20 cellular contexts compared by ENCODE assay signal in the genomic region with DNA sequence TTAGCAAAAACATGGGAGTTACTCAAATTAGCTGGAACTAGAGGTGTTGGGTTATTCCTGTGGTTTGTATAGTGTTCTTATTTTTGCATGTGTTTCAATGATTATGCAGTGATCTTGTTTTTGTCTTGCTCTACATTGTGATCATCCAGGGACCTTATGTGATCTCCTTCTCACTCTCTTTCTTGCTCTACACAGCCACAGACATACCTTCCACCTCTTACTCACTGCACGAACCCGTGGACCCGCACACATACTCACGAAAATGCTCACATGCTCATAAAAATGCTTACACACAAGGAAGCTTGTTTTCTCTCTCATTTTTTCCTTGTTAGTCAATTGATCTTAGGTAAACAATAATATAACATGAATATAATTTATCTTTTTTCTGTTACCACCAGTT.
A peak's percentile ranks its signal among the peaks of the same experiment; 100 is the strongest.
DNase-seq lines count a peak whose midpoint lies in the region; ATAC-seq and TF ChIP-seq lines count a peak whose summit lies in the region.
"Had no signal": no experiment of that assay in that cellular context is flagged by ENCODE, and none has a peak within 500 bp of the region (broad histone marks: within the 10 kb centered on the region; RNA-seq: fewer than 3 reads in every experiment).

No MANE protein-coding gene starts in this region.

- no peak overlapping the region for H3K4me3 Mint-ChIP-seq in activated CD4-positive, alpha-beta memory T cell treated with anti-CD3 and anti-CD28 coated beads for 36 hours
- H3K4me3 Mint-ChIP-seq in activated CD4-positive, alpha-beta memory T cell treated with anti-CD3 and anti-CD28 coated beads, Interleukin-2, amount 10 ng/mL, durations not matched to agents 7 days and 5 days: no peak overlapping the region
- H3K4me3 Mint-ChIP-seq: CD8-positive, alpha-beta memory T cell; natural killer cell; stimulated activated naive CD8-positive, alpha-beta T cell treated with anti-CD3 and anti-CD28 coated beads, Interleukin-15, Interleukin-2, amounts not matched to agents 100 ng/mL and 50 ng/mL, for 24 hours; T-helper 1 cell treated with Interleukin-12 subunit alpha and Interleukin-12 subunit beta and Interleukin-4 antibody, amounts not matched to agents 30 μg/mL and 1 μg/mL, for 36 hours had no signal

- H3K36me3 Mint-ChIP-seq in activated CD4-positive, alpha-beta memory T cell treated with anti-CD3 and anti-CD28 coated beads for 36 hours: peaks cover 22% of the 10 kb centered on the region
- peaks cover 5% of the 10 kb centered on the region for H3K36me3 Mint-ChIP-seq in activated CD4-positive, alpha-beta memory T cell treated with anti-CD3 and anti-CD28 coated beads, Interleukin-2, amount 10 ng/mL, durations not matched to agents 7 days and 5 days (ENCODE audit: low read depth)

- intact Hi-C loops in activated CD4-positive, alpha-beta memory T cell treated with anti-CD3 and anti-CD28 coated beads for 36 hours (cut with micrococcal nuclease): no loop called here

- peak; percentile 96 for ATAC-seq in RWPE2 (ENCODE audit: low read depth)
- ATAC-seq in HG02798 (IDR thresholded peaks at IDR 0.05; ENCODE audit: poor library complexity, unreplicated experiment): no peak
- ATAC-seq: natural killer cell had no signal

- H3K36me3 ChIP-seq in RWPE2 (ENCODE audit: low read depth): no peaks in the 10 kb centered on the region
- H3K36me3 ChIP-seq: cardiac muscle cell, prostate gland had no signal

- H3K27ac ChIP-seq in RWPE2 (ENCODE audit: poor library complexity, severe bottlenecking): peak overlapping the region; percentile 29
- H3K27ac ChIP-seq: cardiac muscle cell, prostate gland had no signal

- H3K9me3 Mint-ChIP-seq in activated CD4-positive, alpha-beta memory T cell treated with anti-CD3 and anti-CD28 coated beads for 36 hours: no peaks in the 10 kb centered on the region
- peaks cover 2% of the 10 kb centered on the region for H3K9me3 Mint-ChIP-seq in activated CD4-positive, alpha-beta memory T cell treated with anti-CD3 and anti-CD28 coated beads, Interleukin-2, amount 10 ng/mL, durations not matched to agents 7 days and 5 days
- H3K9me3 Mint-ChIP-seq: CD8-positive, alpha-beta memory T cell; natural killer cell; stimulated activated naive CD8-positive, alpha-beta T cell treated with anti-CD3 and anti-CD28 coated beads, Interleukin-15, Interleukin-2, amounts not matched to agents 100 ng/mL and 50 ng/mL, for 24 hours; T-helper 1 cell treated with Interleukin-12 subunit alpha and Interleukin-12 subunit beta and Interleukin-4 antibody, amounts not matched to agents 30 μg/mL and 1 μg/mL, for 36 hours had no signal

- TF ChIP-seq CTCF in RWPE2 (IDR thresholded peaks at IDR 0.05; ENCODE audit: poor library complexity, severe bottlenecking) (no peak), epithelial cell of esophagus (IDR thresholded peaks at IDR 0.05; ENCODE audit: insufficient read depth, low read depth, low read length, missing control alignments) (no peak)

- no peak overlapping the region for H3K4me3 ChIP-seq in RWPE2 (ENCODE audit: severe bottlenecking)
- no peak overlapping the region for H3K4me3 ChIP-seq in epithelial cell of esophagus (ENCODE audit: low read length)
- H3K4me3 ChIP-seq: cardiac muscle cell, prostate gland had no signal

- no peaks in the 10 kb centered on the region for H3K27me3 ChIP-seq in RWPE2 (ENCODE audit: insufficient read depth, poor library complexity, severe bottlenecking)
- H3K27me3 ChIP-seq: cardiac muscle cell had no signal

- no peaks in the 10 kb centered on the region for H3K9me3 ChIP-seq in RWPE2 (ENCODE audit: severe bottlenecking)
- H3K9me3 ChIP-seq: prostate gland had no signal

- CTCF ChIA-PET in activated CD4-positive, alpha-beta memory T cell treated with anti-CD3 and anti-CD28 coated beads for 36 hours (lab: Charles Lee): no interaction called here
- CTCF ChIA-PET in activated CD4-positive, alpha-beta memory T cell treated with anti-CD3 and anti-CD28 coated beads, Interleukin-2, amount 10 ng/mL, durations not matched to agents 7 days and 5 days (lab: Charles Lee): no interaction called here

- DNase-seq in activated CD4-positive, alpha-beta memory T cell treated with anti-CD3 and anti-CD28 coated beads for 36 hours: peak; percentile 22
- no peak for DNase-seq in activated CD4-positive, alpha-beta memory T cell treated with anti-CD3 and anti-CD28 coated beads, Interleukin-2, amount 10 ng/mL, durations not matched to agents 7 days and 5 days
- DNase-seq in RWPE2 (ENCODE audit: low spot score) (no peak), epithelial cell of esophagus (ENCODE audit: low read depth) (peak; percentile 47), renal cortical epithelial cell (ENCODE audit: low read depth) (peak; percentile 39), NCI-H2171 treated with DMSO at 0.1 percent for 48 hours (lab: John Stamatoyannopoulos, UW) (no peak), CD1c-positive myeloid dendritic cell (ENCODE audit: extremely low spot score) (no peak)
- DNase-seq: ACHN; activated CD8-positive, alpha-beta memory T cell treated with anti-CD3 and anti-CD28 coated beads, Interleukin-2, amount 50 U/mL, for 48 hours; activated naive CD4-positive, alpha-beta T cell treated with Interleukin-2 at 50 U/mL for 16 hours; CD8-positive, alpha-beta memory T cell; Karpas-422; natural killer cell; NCI-H1417 treated with DMSO at 0.1 percent for 48 hours; SHP77 had no signal

- POLR2A ChIA-PET in activated CD4-positive, alpha-beta memory T cell treated with anti-CD3 and anti-CD28 coated beads for 36 hours (lab: Charles Lee): no interaction called here
- POLR2A ChIA-PET in activated CD4-positive, alpha-beta memory T cell treated with anti-CD3 and anti-CD28 coated beads, Interleukin-2, amount 10 ng/mL, durations not matched to agents 7 days and 5 days (lab: Charles Lee): no interaction called here

- H3K27me3 Mint-ChIP-seq in activated CD4-positive, alpha-beta memory T cell treated with anti-CD3 and anti-CD28 coated beads for 36 hours: no peaks in the 10 kb centered on the region
- no peaks in the 10 kb centered on the region for H3K27me3 Mint-ChIP-seq in activated CD4-positive, alpha-beta memory T cell treated with anti-CD3 and anti-CD28 coated beads, Interleukin-2, amount 10 ng/mL, durations not matched to agents 7 days and 5 days
- H3K27me3 Mint-ChIP-seq: CD8-positive, alpha-beta memory T cell; stimulated activated naive CD8-positive, alpha-beta T cell treated with anti-CD3 and anti-CD28 coated beads, Interleukin-15, Interleukin-2, amounts not matched to agents 100 ng/mL and 50 ng/mL, for 24 hours had no signal

- peaks cover 19% of the 10 kb centered on the region for H3K4me1 ChIP-seq in RWPE2 (ENCODE audit: insufficient read depth, poor library complexity, severe bottlenecking)
- H3K4me1 ChIP-seq: prostate gland had no signal

- H3K27ac Mint-ChIP-seq in activated CD4-positive, alpha-beta memory T cell treated with anti-CD3 and anti-CD28 coated beads for 36 hours: no peak overlapping the region
- H3K27ac Mint-ChIP-seq in activated CD4-positive, alpha-beta memory T cell treated with anti-CD3 and anti-CD28 coated beads, Interleukin-2, amount 10 ng/mL, durations not matched to agents 7 days and 5 days: no peak overlapping the region
- H3K27ac Mint-ChIP-seq: stimulated activated naive CD8-positive, alpha-beta T cell treated with anti-CD3 and anti-CD28 coated beads, Interleukin-15, Interleukin-2, amounts not matched to agents 100 ng/mL and 50 ng/mL, for 24 hours; T-helper 1 cell treated with Interleukin-12 subunit alpha and Interleukin-12 subunit beta and Interleukin-4 antibody, amounts not matched to agents 30 μg/mL and 1 μg/mL, for 36 hours had no signal

- peaks cover 15% of the 10 kb centered on the region for H3K4me1 Mint-ChIP-seq in activated CD4-positive, alpha-beta memory T cell treated with anti-CD3 and anti-CD28 coated beads for 36 hours (ENCODE audit: low read depth)
- H3K4me1 Mint-ChIP-seq in activated CD4-positive, alpha-beta memory T cell treated with anti-CD3 and anti-CD28 coated beads, Interleukin-2, amount 10 ng/mL, durations not matched to agents 7 days and 5 days: peaks cover 9% of the 10 kb centered on the region

Comparison
In these comparisons a context has a peak if more than half of its experiments do, and no peak if none do; other contexts are left out.
1. DNase-seq: peak in activated CD4-positive, alpha-beta memory T cell treated with anti-CD3 and anti-CD28 coated beads for 36 hours (single experiment), epithelial cell of esophagus (single experiment) and renal cortical epithelial cell (single experiment); none in activated CD4-positive, alpha-beta memory T cell treated with anti-CD3 and anti-CD28 coated beads, Interleukin-2, amount 10 ng/mL, durations not matched to agents 7 days and 5 days (single experiment), RWPE2 (single experiment), NCI-H2171 treated with DMSO at 0.1 percent for 48 hours (single experiment) and CD1c-positive myeloid dendritic cell (single experiment).